10 cellular contexts compared by ENCODE assay signal in genomic region chr4:80462537-80463207, GRCh38.
DNase-seq lines count a peak whose midpoint lies in the region; ATAC-seq and TF ChIP-seq lines count a peak whose summit lies in the region.
"Had no signal": no experiment of that assay in that cellular context is flagged by ENCODE, and none has a peak within 500 bp of the region (broad histone marks: within the 10 kb centered on the region; RNA-seq: fewer than 3 reads in every experiment).

No MANE protein-coding gene starts in this region.

- TF ChIP-seq CTCF in Calu3 (IDR thresholded peaks at IDR 0.05; ENCODE audit: unreplicated experiment): no peak

- peaks cover 13% of the 10 kb centered on the region for H3K36me3 Mint-ChIP-seq in activated CD4-positive, alpha-beta T cell treated with anti-CD3 and anti-CD28 coated beads, Interleukin-2, amount 10 ng/mL, durations not matched to agents 7 days and 5 days (ENCODE audit: low read depth)
- no peaks in the 10 kb centered on the region for H3K36me3 Mint-ChIP-seq in activated T-helper 2 cell treated with anti-CD3 and anti-CD28 coated beads, Interferon-gamma antibody, Interleukin-2, Interleukin-4, amounts not matched to agents 10 μg/mL and 5 μg/mL and 100 μg/mL, durations not matched to agents 14 hours and 24 hours and 36 hours (ENCODE audit: low read depth)
- H3K36me3 Mint-ChIP-seq in stimulated activated memory B cell treated with anti-CD40 and anti-IgM and Interleukin-4, amounts not matched to agents 10 μg/mL and 1 μg/mL and 100 μg/mL, for 72 hours: no peaks in the 10 kb centered on the region
- H3K36me3 Mint-ChIP-seq in Calu3 (ENCODE audit: insufficient read depth, unreplicated experiment): no peaks in the 10 kb centered on the region
- H3K36me3 Mint-ChIP-seq: brain had no signal

- peaks cover 11% of the 10 kb centered on the region for H3K9me3 Mint-ChIP-seq in activated CD4-positive, alpha-beta T cell treated with anti-CD3 and anti-CD28 coated beads, Interleukin-2, amount 10 ng/mL, durations not matched to agents 7 days and 5 days
- peaks cover 2% of the 10 kb centered on the region for H3K9me3 Mint-ChIP-seq in activated T-helper 2 cell treated with anti-CD3 and anti-CD28 coated beads, Interferon-gamma antibody, Interleukin-2, Interleukin-4, amounts not matched to agents 10 μg/mL and 5 μg/mL and 100 μg/mL, durations not matched to agents 14 hours and 24 hours and 36 hours
- peaks cover 2% of the 10 kb centered on the region for H3K9me3 Mint-ChIP-seq in stimulated activated memory B cell treated with anti-CD40 and anti-IgM and Interleukin-4, amounts not matched to agents 10 μg/mL and 1 μg/mL and 100 μg/mL, for 72 hours
- peaks cover 7% of the 10 kb centered on the region for H3K9me3 Mint-ChIP-seq in Calu3 (ENCODE audit: low read depth, unreplicated experiment)
- H3K9me3 Mint-ChIP-seq: brain had no signal

- CTCF ChIA-PET in activated CD4-positive, alpha-beta T cell treated with anti-CD3 and anti-CD28 coated beads, Interleukin-2, amount 10 ng/mL, durations not matched to agents 7 days and 5 days (lab: Charles Lee): interaction anchor here (1.2 kb wide), 1 partner anchor 23 kb away, joined by 3 read pairs; no protein-coding TSS in a partner anchor
- CTCF ChIA-PET in Calu3 (lab: Charles Lee): no interaction called here

- no TSS peak for BruUV-seq in Calu3 (replicated peaks; lab: Mats Ljungman, UMichigan)

- H3K4me1 Mint-ChIP-seq in activated CD4-positive, alpha-beta T cell treated with anti-CD3 and anti-CD28 coated beads, Interleukin-2, amount 10 ng/mL, durations not matched to agents 7 days and 5 days: peaks cover 16% of the 10 kb centered on the region
- H3K4me1 Mint-ChIP-seq in activated T-helper 2 cell treated with anti-CD3 and anti-CD28 coated beads, Interferon-gamma antibody, Interleukin-2, Interleukin-4, amounts not matched to agents 10 μg/mL and 5 μg/mL and 100 μg/mL, durations not matched to agents 14 hours and 24 hours and 36 hours (ENCODE audit: low read depth): peaks cover 8% of the 10 kb centered on the region
- peaks cover 19% of the 10 kb centered on the region for H3K4me1 Mint-ChIP-seq in stimulated activated memory B cell treated with anti-CD40 and anti-IgM and Interleukin-4, amounts not matched to agents 10 μg/mL and 1 μg/mL and 100 μg/mL, for 72 hours
- peaks cover 20% of the 10 kb centered on the region for H3K4me1 Mint-ChIP-seq in Calu3 (ENCODE audit: low read depth, unreplicated experiment)
- H3K4me1 Mint-ChIP-seq: brain had no signal

- POLR2A ChIA-PET in activated CD4-positive, alpha-beta T cell treated with anti-CD3 and anti-CD28 coated beads, Interleukin-2, amount 10 ng/mL, durations not matched to agents 7 days and 5 days (lab: Charles Lee): no interaction called here

- peak; percentile 69 for ATAC-seq in HG03135 (IDR thresholded peaks at IDR 0.05; ENCODE audit: unreplicated experiment)
- ATAC-seq in stimulated activated memory B cell treated with anti-CD40 and anti-IgM and Interleukin-4, amounts not matched to agents 10 μg/mL and 1 μg/mL and 100 μg/mL, for 72 hours: peak; percentile 62
- ATAC-seq: PC-3 had no signal

- intact Hi-C loops in activated T-helper 2 cell treated with anti-CD3 and anti-CD28 coated beads, Interferon-gamma antibody, Interleukin-2, Interleukin-4, amounts not matched to agents 10 μg/mL and 5 μg/mL and 100 μg/mL, durations not matched to agents 14 hours and 24 hours and 36 hours (cut with micrococcal nuclease): no loop called here
- intact Hi-C loops in Calu3 (cut with micrococcal nuclease; ENCODE audit: unreplicated experiment): loop anchor here (5.0 kb wide), 1 partner anchor 580 kb away; no protein-coding TSS in a partner anchor

- H3K27ac Mint-ChIP-seq in activated CD4-positive, alpha-beta T cell treated with anti-CD3 and anti-CD28 coated beads, Interleukin-2, amount 10 ng/mL, durations not matched to agents 7 days and 5 days: peak overlapping the region; percentile 86
- no peak overlapping the region for H3K27ac Mint-ChIP-seq in activated T-helper 2 cell treated with anti-CD3 and anti-CD28 coated beads, Interferon-gamma antibody, Interleukin-2, Interleukin-4, amounts not matched to agents 10 μg/mL and 5 μg/mL and 100 μg/mL, durations not matched to agents 14 hours and 24 hours and 36 hours
- H3K27ac Mint-ChIP-seq in stimulated activated memory B cell treated with anti-CD40 and anti-IgM and Interleukin-4, amounts not matched to agents 10 μg/mL and 1 μg/mL and 100 μg/mL, for 72 hours: peak overlapping the region; percentile 14
- H3K27ac Mint-ChIP-seq in Calu3 (ENCODE audit: unreplicated experiment): no peak overlapping the region
- H3K27ac Mint-ChIP-seq: brain had no signal

- no peaks in the 10 kb centered on the region for H3K27me3 Mint-ChIP-seq in activated CD4-positive, alpha-beta T cell treated with anti-CD3 and anti-CD28 coated beads, Interleukin-2, amount 10 ng/mL, durations not matched to agents 7 days and 5 days
- peaks cover 2% of the 10 kb centered on the region for H3K27me3 Mint-ChIP-seq in activated T-helper 2 cell treated with anti-CD3 and anti-CD28 coated beads, Interferon-gamma antibody, Interleukin-2, Interleukin-4, amounts not matched to agents 10 μg/mL and 5 μg/mL and 100 μg/mL, durations not matched to agents 14 hours and 24 hours and 36 hours (ENCODE audit: low read depth)
- H3K27me3 Mint-ChIP-seq in stimulated activated memory B cell treated with anti-CD40 and anti-IgM and Interleukin-4, amounts not matched to agents 10 μg/mL and 1 μg/mL and 100 μg/mL, for 72 hours: no peaks in the 10 kb centered on the region
- no peaks in the 10 kb centered on the region for H3K27me3 Mint-ChIP-seq in Calu3 (ENCODE audit: unreplicated experiment)

- peak overlapping the region; percentile 60 for H3K4me3 Mint-ChIP-seq in activated CD4-positive, alpha-beta T cell treated with anti-CD3 and anti-CD28 coated beads, Interleukin-2, amount 10 ng/mL, durations not matched to agents 7 days and 5 days
- H3K4me3 Mint-ChIP-seq in activated T-helper 2 cell treated with anti-CD3 and anti-CD28 coated beads, Interferon-gamma antibody, Interleukin-2, Interleukin-4, amounts not matched to agents 10 μg/mL and 5 μg/mL and 100 μg/mL, durations not matched to agents 14 hours and 24 hours and 36 hours (ENCODE audit: low read depth): peak overlapping the region; percentile 17
- H3K4me3 Mint-ChIP-seq in stimulated activated memory B cell treated with anti-CD40 and anti-IgM and Interleukin-4, amounts not matched to agents 10 μg/mL and 1 μg/mL and 100 μg/mL, for 72 hours: peak overlapping the region; percentile 25
- H3K4me3 Mint-ChIP-seq in Calu3 (ENCODE audit: low read depth, unreplicated experiment): no peak overlapping the region
- H3K4me3 Mint-ChIP-seq: brain had no signal

- DNase-seq in activated CD4-positive, alpha-beta T cell treated with anti-CD3 and anti-CD28 coated beads, Interleukin-2, amount 10 ng/mL, durations not matched to agents 7 days and 5 days: no peak
- no peak for DNase-seq in activated CD4-positive, alpha-beta T cell treated with anti-CD3 and anti-CD28 coated beads for 1 hour
- no peak for DNase-seq in activated T-helper 2 cell treated with anti-CD3 and anti-CD28 coated beads, Interferon-gamma antibody, Interleukin-2, Interleukin-4, amounts not matched to agents 10 μg/mL and 5 μg/mL and 100 μg/mL, durations not matched to agents 14 hours and 24 hours and 36 hours (ENCODE audit: low spot score)
- DNase-seq in germinal center (ENCODE audit: low spot score): no peak
- no peak for DNase-seq in cerebellar cortex (ENCODE audit: low spot score)
- no peak for DNase-seq in Calu3
- DNase-seq: PC-3 had no signal

Comparison
In these comparisons a context has a peak if more than half of its experiments do, and no peak if none do; other contexts are left out.
1. H3K27ac Mint-ChIP-seq: peak in activated CD4-positive, alpha-beta T cell treated with anti-CD3 and anti-CD28 coated beads, Interleukin-2, amount 10 ng/mL, durations not matched to agents 7 days and 5 days (single experiment) and stimulated activated memory B cell treated with anti-CD40 and anti-IgM and Interleukin-4, amounts not matched to agents 10 μg/mL and 1 μg/mL and 100 μg/mL, for 72 hours (single experiment); none in activated T-helper 2 cell treated with anti-CD3 and anti-CD28 coated beads, Interferon-gamma antibody, Interleukin-2, Interleukin-4, amounts not matched to agents 10 μg/mL and 5 μg/mL and 100 μg/mL, durations not matched to agents 14 hours and 24 hours and 36 hours (single experiment) and Calu3 (single experiment).